ENCODE assay signal across 8 cellular contexts in the genomic region with DNA sequence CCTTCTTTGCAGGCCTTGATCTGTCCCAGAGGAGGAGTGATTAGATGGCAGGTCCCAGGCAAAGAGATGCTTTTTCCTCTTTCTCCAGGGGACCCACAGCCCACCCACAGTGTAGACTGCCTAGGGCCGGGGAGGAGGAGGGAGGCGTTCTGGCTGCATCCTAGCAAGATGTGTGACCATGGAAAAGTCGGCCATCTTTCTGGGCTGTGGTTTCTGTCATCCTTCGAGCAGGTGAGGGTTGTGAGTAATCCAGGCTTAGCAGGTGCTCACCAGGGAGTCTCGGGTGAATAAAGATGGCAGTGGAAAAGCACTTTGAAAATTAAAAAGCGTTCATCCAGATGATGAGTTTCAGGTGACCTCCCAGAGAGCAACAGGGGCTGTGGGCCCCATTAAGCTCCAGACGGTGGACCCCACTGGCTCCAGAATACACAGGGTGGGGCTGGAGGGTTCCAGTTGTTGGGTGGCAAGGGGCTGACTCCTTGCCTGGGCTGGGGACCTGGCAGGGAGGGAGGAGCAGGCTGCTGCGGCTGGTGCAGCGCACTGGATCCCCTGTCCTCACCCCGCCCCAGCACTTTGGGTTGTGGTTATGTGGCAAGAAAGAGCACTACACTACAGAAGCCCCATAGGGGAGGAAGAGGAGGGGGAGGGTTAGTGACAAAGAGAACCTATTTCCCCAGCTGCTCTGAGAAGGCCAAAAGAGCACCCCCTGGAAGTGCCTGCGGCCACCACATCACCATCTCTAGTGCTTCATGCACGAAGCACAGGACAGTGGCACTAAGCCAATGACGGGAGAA. TPM values are rescaled to one million over a fixed set of nuclear protein-coding genes. Genes with fewer than 3 reads are reported as not detected.
DNase-seq lines count a peak whose midpoint lies in the region; ATAC-seq and TF ChIP-seq lines count a peak whose summit lies in the region.

No MANE protein-coding gene starts in this region.

- no peaks in the 10 kb centered on the region for H3K36me3 Mint-ChIP-seq in natural killer cell

- DNase-seq in GF-D8 (lab: John Stamatoyannopoulos, UW) (peak; percentile 88), NAMALWA (ENCODE audit: low spot score) (peak; percentile 68), natural killer cell (peak; percentile 56), SW480 (ENCODE audit: low spot score) (no peak), NCI-H128 (lab: John Stamatoyannopoulos, UW; ENCODE audit: unreplicated experiment) (no peak)
- DNase-seq in activated T-cell treated with anti-CD3 and anti-CD28 coated beads, Interleukin-2, amount 50 U/mL, for 1 hour, result peak; percentile 65

- no peaks in the 10 kb centered on the region for H3K9me3 Mint-ChIP-seq in natural killer cell

- ATAC-seq in GM21529 (IDR thresholded peaks at IDR 0.05; ENCODE audit: unreplicated experiment), result peak; percentile 32
- ATAC-seq in natural killer cell, result peak; percentile 46 to 71 (median 67)
- no peak for ATAC-seq in HG02970 (IDR thresholded peaks at IDR 0.05; ENCODE audit: low FRiP score, unreplicated experiment)

- H3K4me1 Mint-ChIP-seq in natural killer cell, result peaks cover 61 to 72% of the 10 kb centered on the region in 2 donors

- H3K27me3 Mint-ChIP-seq in natural killer cell (ENCODE audit: low read depth in 2 of 2), result no peaks in the 10 kb centered on the region

- peak overlapping the region; percentile 88 for H3K4me3 Mint-ChIP-seq in natural killer cell

- TF ChIP-seq CTCF in natural killer cell (IDR thresholded peaks at IDR 0.05), result no peak

- intact Hi-C loops in natural killer cell (cut with micrococcal nuclease), result loop anchor here (5.0 kb wide), 1 partner anchor 304 kb away; no protein-coding TSS in a partner anchor

- H3K27ac Mint-ChIP-seq in natural killer cell, result peak overlapping the region; percentile 84 to 88

RNA-seq across cellular contexts. Expression of a gene that starts 23.7 kb away (rescaled TPM):
- 100 to 1,000 TPM in 1 of 3 donors, 10 to 100 TPM in 2; 83.3 to 105 (median 98.7) TPM for total RNA-seq in natural killer cell

Comparison
In these comparisons a context has a peak if more than half of its experiments do, and no peak if none do; other contexts are left out.
1. DNase-seq: peak in GF-D8 (single experiment), NAMALWA (single experiment), activated T-cell treated with anti-CD3 and anti-CD28 coated beads, Interleukin-2, amount 50 U/mL, for 1 hour (single experiment) and natural killer cell (single experiment); none in SW480 (single experiment) and NCI-H128 (single experiment).